ENCODE assay signal across 8 cellular contexts in genomic region chr7:1169409-1170368, GRCh38. TPM values are rescaled to one million over a fixed set of nuclear protein-coding genes. Genes with fewer than 3 reads are reported as not detected.
A peak's percentile ranks its signal among the peaks of the same experiment; 100 is the strongest.
DNase-seq lines count a peak whose midpoint lies in the region.

No MANE protein-coding gene starts in this region.

- peak overlapping the region; percentile 81 for H3K9ac ChIP-seq in GM23248
- peak overlapping the region; percentile 44 for H3K9ac ChIP-seq in mesendoderm (ENCODE audit: low read length)

- H3K9me3 ChIP-seq in GM23248 (ENCODE audit: low read depth), result no peaks in the 10 kb centered on the region

- in situ Hi-C loops in GM23248 (cut with MboI), result no loop called here

- H4K5ac ChIP-seq in mesendoderm (ENCODE audit: low read length), result peak overlapping the region; percentile 73

- H3K36me3 ChIP-seq in GM23248 (ENCODE audit: low read depth) (peaks cover 5% of the 10 kb centered on the region; the same call in 1 of the 2 replicates), mesendoderm (ENCODE audit: control insufficient read depth, insufficient read depth, low read length) (no peaks in the 10 kb centered on the region)

- H3K4me1 ChIP-seq in GM23248 (ENCODE audit: insufficient read depth) (no peaks in the 10 kb centered on the region), mesendoderm (ENCODE audit: control insufficient read depth, low read depth, low read length) (no peaks in the 10 kb centered on the region)

- H3K27me3 ChIP-seq in GM23248 (replicated peaks; ENCODE audit: insufficient read depth) (no peaks in the 10 kb centered on the region), mesendoderm (ENCODE audit: insufficient read depth, low read length, poor library complexity) (no peaks in the 10 kb centered on the region)

- no peak overlapping the region for H3K4ac ChIP-seq in mesendoderm (ENCODE audit: low read depth, low read length)

- H3K4me3 ChIP-seq in GM23248, result peak overlapping the region; percentile 77
- no peak overlapping the region for H3K4me3 ChIP-seq in mesendoderm (ENCODE audit: low read length)

- peak overlapping the region; percentile 40 for H3K56ac ChIP-seq in mesendoderm (ENCODE audit: low read length)

- peak overlapping the region; percentile 6; the same call in 1 of the 2 replicates for H3K27ac ChIP-seq in GM23248
- H3K27ac ChIP-seq in mesendoderm (ENCODE audit: low read depth, low read length), result no peak overlapping the region

- H2BK120ac ChIP-seq in mesendoderm (ENCODE audit: low read depth, low read length), result no peak overlapping the region

- no peak overlapping the region for H2BK15ac ChIP-seq in mesendoderm (replicated peaks; ENCODE audit: low read depth)

- H3K9me2 ChIP-seq in GM23248 (ENCODE audit: insufficient read depth), result no peaks in the 10 kb centered on the region

- no peaks in the 10 kb centered on the region for H3K79me2 ChIP-seq in GM23248 (ENCODE audit: insufficient read depth)
- no peaks in the 10 kb centered on the region for H3K79me2 ChIP-seq in mesendoderm (ENCODE audit: control insufficient read depth, insufficient read depth, low read length)

- H3K4me2 ChIP-seq in GM23248 (ENCODE audit: unreplicated experiment), result peak overlapping the region; percentile 90
- no peak overlapping the region for H3K4me2 ChIP-seq in mesendoderm (ENCODE audit: low read length)

- no peak overlapping the region for H3K23ac ChIP-seq in mesendoderm (ENCODE audit: low read length)

- 31 to 33% methylated on average over 43 of the region's 43 CpGs for WGBS in GM23248 (ENCODE audit: low coverage in 1 of 2, low lambda C conversion rate in 2 of 2, missing lambda C conversion rate in 2 of 2), 2 experiments
- WGBS in mesendoderm (ENCODE audit: extremely low coverage, insufficient coverage, low lambda C conversion rate), result no CpG with 5 or more reads among the region's 43 CpGs

- no peak overlapping the region for H3K18ac ChIP-seq in mesendoderm (ENCODE audit: low read length)

- no peaks in the 10 kb centered on the region for H3F3A ChIP-seq in GM23248 (ENCODE audit: insufficient read depth)

- no peaks in the 10 kb centered on the region for H4K20me1 ChIP-seq in GM23248 (ENCODE audit: insufficient read depth)

- no peak overlapping the region for H2BK5ac ChIP-seq in mesendoderm (ENCODE audit: low read length)

- no peak overlapping the region for H4K8ac ChIP-seq in mesendoderm (ENCODE audit: low read depth, low read length)

- DNase-seq in DMS114 treated with DMSO at 0.1 percent for 48 hours (lab: John Stamatoyannopoulos, UW; ENCODE audit: unreplicated experiment) (peak; percentile 86), GM23248 (peak; percentile 93), NCI-H345 treated with DMSO at 0.1 percent for 48 hours (lab: John Stamatoyannopoulos, UW; ENCODE audit: unreplicated experiment) (peak; percentile 74), ecto neural progenitor cell (ENCODE audit: low spot score) (peak; percentile 81), mesendoderm (peak; percentile 85), HPDE6-E6E7 (ENCODE audit: extremely low spot score) (no peak)
- DNase-seq in activated CD4-positive, alpha-beta T cell treated with anti-CD3 and anti-CD28 coated beads, Interleukin-2, amount 50 U/mL, for 48 hours, result peak; percentile 84 to 87
- peak; percentile 86 to 91 for DNase-seq in stimulated activated CD8-positive, alpha-beta memory T cell treated with anti-CD3 and anti-CD28 coated beads, Interleukin-15, amount 100 ng/mL, for 48 hours (ENCODE audit: low read depth in 2 of 2)

- peak overlapping the region; percentile 99 for H2AFZ ChIP-seq in GM23248

- H2AK5ac ChIP-seq in mesendoderm (ENCODE audit: low read length), result no peak overlapping the region

- H3K79me1 ChIP-seq in mesendoderm (ENCODE audit: low read length), result no peaks in the 10 kb centered on the region

RNA-seq across cellular contexts. Expression of gene ZFAND2A, which starts 9.7 kb away (rescaled TPM):
- total RNA-seq in GM23248 (2014; rRNA removed; shearing (Covaris generic)), result 24.7 and 32.2 TPM in 2 replicates
- 49.9 and 52.4 TPM in 2 replicates for polyA plus RNA-seq in GM23248 (2016; fragmentation: Nextera tagmentation; extraction: Ambion mirVana)
- polyA plus RNA-seq in mesendoderm (2013, experiment 1 of 2), result 10.0 TPM
- 10.5 TPM for polyA plus RNA-seq in mesendoderm (2013, experiment 2 of 2)
